8 cellular contexts compared by ENCODE assay signal in genomic region chr7:73266719-73267368, GRCh38. TPM values are rescaled to one million over a fixed set of nuclear protein-coding genes. Genes with fewer than 3 reads are reported as not detected.
A peak's percentile ranks its signal among the peaks of the same experiment; 100 is the strongest.
DNase-seq lines count a peak whose midpoint lies in the region; ATAC-seq and TF ChIP-seq lines count a peak whose summit lies in the region.
"Not testable (repeated sequence)": the region's sequence is repeated elsewhere in the genome, so short reads cannot be mapped to it uniquely, and the experiment has no call there.

No MANE protein-coding gene starts in this region.

- in situ Hi-C loops in Panc1 (cut with HindIII; ENCODE audit: low pct_unique_long_range_greater_than_20kb, low sequenced_read_pairs): not testable (repeated sequence)

- not testable (repeated sequence) for BruUV-seq in Panc1 (replicated peaks; lab: Mats Ljungman, UMichigan)

- not testable (repeated sequence) for H3K4me3 ChIP-seq in Panc1 (ENCODE audit: low read depth in 2 of 2, low read length in 2 of 2)

- not testable (repeated sequence) for H3K4me3 Mint-ChIP-seq in effector memory CD8-positive, alpha-beta T cell; stimulated activated memory B cell treated with anti-CD40 and anti-IgM and Interleukin-4, amounts not matched to agents 10 μg/mL and 1 μg/mL and 100 μg/mL, for 72 hours

- ATAC-seq in GM18511 (IDR thresholded peaks at IDR 0.05; ENCODE audit: unreplicated experiment) (peak; percentile 85), GM19395 (IDR thresholded peaks at IDR 0.05; ENCODE audit: unreplicated experiment) (peak; percentile 78), GM21717 (IDR thresholded peaks at IDR 0.05; ENCODE audit: unreplicated experiment) (peak; percentile 76), HG02884 (IDR thresholded peaks at IDR 0.05; ENCODE audit: unreplicated experiment) (peak; percentile 87), HG03175 (IDR thresholded peaks at IDR 0.05; ENCODE audit: unreplicated experiment) (peak; percentile 68), Panc1 (peak; percentile 88)
- ATAC-seq in effector memory CD8-positive, alpha-beta T cell (replicated peaks): peak; percentile 49
- ATAC-seq in stimulated activated memory B cell treated with anti-CD40 and anti-IgM and Interleukin-4, amounts not matched to agents 10 μg/mL and 1 μg/mL and 100 μg/mL, for 72 hours: peak; percentile 92

- H3K27me3 ChIP-seq in Panc1 (ENCODE audit: control insufficient read depth, insufficient read depth, low read length): not testable (repeated sequence)

- H3K36me3 ChIP-seq in Panc1 (ENCODE audit: control insufficient read depth, insufficient read depth, low read length): not testable (repeated sequence)

- DNase-seq in Panc1 (ENCODE audit: low read depth, low spot score); effector memory CD8-positive, alpha-beta T cell: not testable (repeated sequence)

- not testable (repeated sequence) for H3K4me1 ChIP-seq in Panc1 (ENCODE audit: control insufficient read depth, insufficient read depth, low read length)

- H3K4me1 Mint-ChIP-seq in effector memory CD8-positive, alpha-beta T cell (ENCODE audit: low read depth in 2 of 2); stimulated activated memory B cell treated with anti-CD40 and anti-IgM and Interleukin-4, amounts not matched to agents 10 μg/mL and 1 μg/mL and 100 μg/mL, for 72 hours: not testable (repeated sequence)

- intact Hi-C loops in Panc1 (cut with micrococcal nuclease; ENCODE audit: unreplicated experiment): not testable (repeated sequence)

- H3K9me3 Mint-ChIP-seq in effector memory CD8-positive, alpha-beta T cell; stimulated activated memory B cell treated with anti-CD40 and anti-IgM and Interleukin-4, amounts not matched to agents 10 μg/mL and 1 μg/mL and 100 μg/mL, for 72 hours: not testable (repeated sequence)

- H3K27ac ChIP-seq in Panc1 (ENCODE audit: low read length): not testable (repeated sequence)

- CTCF ChIA-PET in Panc1 (lab: Charles Lee): not testable (repeated sequence)

- not testable (repeated sequence) for H3K27ac Mint-ChIP-seq in effector memory CD8-positive, alpha-beta T cell; stimulated activated memory B cell treated with anti-CD40 and anti-IgM and Interleukin-4, amounts not matched to agents 10 μg/mL and 1 μg/mL and 100 μg/mL, for 72 hours

- H3K9me3 ChIP-seq in Panc1 (ENCODE audit: control insufficient read depth, insufficient read depth, low read depth, low read length): not testable (repeated sequence)

- POLR2A ChIA-PET in Panc1 (lab: Charles Lee): not testable (repeated sequence)

- H3K27me3 Mint-ChIP-seq in effector memory CD8-positive, alpha-beta T cell; stimulated activated memory B cell treated with anti-CD40 and anti-IgM and Interleukin-4, amounts not matched to agents 10 μg/mL and 1 μg/mL and 100 μg/mL, for 72 hours: not testable (repeated sequence)

- not testable (repeated sequence) for TF ChIP-seq CTCF in Panc1 (IDR thresholded peaks at IDR 0.05)

- H3K36me3 Mint-ChIP-seq in effector memory CD8-positive, alpha-beta T cell (ENCODE audit: insufficient read depth); stimulated activated memory B cell treated with anti-CD40 and anti-IgM and Interleukin-4, amounts not matched to agents 10 μg/mL and 1 μg/mL and 100 μg/mL, for 72 hours: not testable (repeated sequence)

RNA-seq across cellular contexts. Expression of gene NSUN5, which starts 41.8 kb away (rescaled TPM):
- 66.8 TPM for total RNA-seq in Panc1 (2021; ENCODE audit: unreplicated experiment)
- 67.9 TPM for polyA plus RNA-seq in Panc1 (2012; ENCODE audit: insufficient read length)
